20 cellular contexts compared by ENCODE assay signal in genomic region chr21:25441835-25442234, GRCh38.
DNase-seq lines count a peak whose midpoint lies in the region; ATAC-seq and TF ChIP-seq lines count a peak whose summit lies in the region.
"Had no signal": no experiment of that assay in that cellular context is flagged by ENCODE, and none has a peak within 500 bp of the region (broad histone marks: within the 10 kb centered on the region; RNA-seq: fewer than 3 reads in every experiment).

No MANE protein-coding gene starts in this region.

- no peak overlapping the region for H3K9ac ChIP-seq in PC-3 (ENCODE audit: low read length)

- H3K27me3 Mint-ChIP-seq in activated T-cell treated with anti-CD3 and anti-CD28 coated beads, Interleukin-2, amount 50 U/mL, for 24 hours, result no peaks in the 10 kb centered on the region
- H3K27me3 Mint-ChIP-seq: B cell, T-helper 17 cell had no signal

- no peaks in the 10 kb centered on the region for H3K9me2 ChIP-seq in PC-3 (replicated peaks; ENCODE audit: low read length)

- no peak overlapping the region for H3K4me3 ChIP-seq in PC-3 (ENCODE audit: low read length)
- H3K4me3 ChIP-seq: A549, GM12878 had no signal

- H4K20me1 ChIP-seq in PC-3 (ENCODE audit: low read length), result no peaks in the 10 kb centered on the region

- H3K79me2 ChIP-seq in PC-3 (ENCODE audit: low read length), result no peaks in the 10 kb centered on the region

- H3K4me3 Mint-ChIP-seq in activated T-cell treated with anti-CD3 and anti-CD28 coated beads, Interleukin-2, amount 50 U/mL, for 24 hours, result no peak overlapping the region
- H3K4me3 Mint-ChIP-seq: B cell, CD14-positive monocyte, T-helper 17 cell had no signal

- H3K36me3 ChIP-seq in PC-3 (ENCODE audit: low read depth, low read length), result no peaks in the 10 kb centered on the region

- DNase-seq in DMS153 treated with DMSO at 0.1 percent for 48 hours (lab: John Stamatoyannopoulos, UW; ENCODE audit: unreplicated experiment) (peak; percentile 5), NCI-H1930 (lab: John Stamatoyannopoulos, UW) (peak; percentile 24 to 51), OCI-M1 (lab: John Stamatoyannopoulos, UW) (peak; percentile 26), PC-3 (no peak), cortex of kidney (lab: John Stamatoyannopoulos, UW) (no peak)
- no peak for DNase-seq in activated T-cell treated with anti-CD3 and anti-CD28 coated beads, Interleukin-2, amount 50 U/mL, for 24 hours
- DNase-seq: DMS79 treated with DMSO at 0.1 percent for 48 hours, MM.1S, NCI-H1105, NCI-H146, NCI-H2081 treated with DMSO at 0.1 percent for 48 hours, NCI-H69, Right ventricle myocardium superior, SW 1271, T-helper 17 cell had no signal

- H3K4me1 ChIP-seq in PC-3 (ENCODE audit: insufficient read depth, low read length), result no peaks in the 10 kb centered on the region
- H3K4me1 ChIP-seq: A549 had no signal

- no peaks in the 10 kb centered on the region for H3K27me3 ChIP-seq in PC-3 (ENCODE audit: low read length)

- H3F3A ChIP-seq in PC-3 (ENCODE audit: low read length, unreplicated experiment), result no peaks in the 10 kb centered on the region

- H3K36me3 Mint-ChIP-seq in activated T-cell treated with anti-CD3 and anti-CD28 coated beads, Interleukin-2, amount 50 U/mL, for 24 hours (ENCODE audit: low read depth), result peaks cover 19% of the 10 kb centered on the region
- H3K36me3 Mint-ChIP-seq: CD14-positive monocyte had no signal

- peak; percentile 64 for ATAC-seq in GM18868 (IDR thresholded peaks at IDR 0.05; ENCODE audit: unreplicated experiment)
- ATAC-seq in PC-3, result no peak
- ATAC-seq: A549, GM12878, T-helper 17 cell had no signal

- no TSS peak for BruUV-seq in PC-3 (replicated peaks; lab: Mats Ljungman, UMichigan)

- peaks cover 2% of the 10 kb centered on the region for H3K4me1 Mint-ChIP-seq in activated T-cell treated with anti-CD3 and anti-CD28 coated beads, Interleukin-2, amount 50 U/mL, for 24 hours (ENCODE audit: low read depth)
- H3K4me1 Mint-ChIP-seq: CD14-positive monocyte, T-helper 17 cell had no signal

- H3K4me2 ChIP-seq in PC-3 (ENCODE audit: low read length), result no peak overlapping the region
- H3K4me2 ChIP-seq: A549 had no signal

- CTCF ChIA-PET in PC-3 (lab: Charles Lee), result no interaction called here

- H3K27ac ChIP-seq in PC-3 (ENCODE audit: low read length), result no peak overlapping the region
- H3K27ac ChIP-seq: A549 had no signal

- H3K9me3 Mint-ChIP-seq in activated T-cell treated with anti-CD3 and anti-CD28 coated beads, Interleukin-2, amount 50 U/mL, for 24 hours, result no peaks in the 10 kb centered on the region

- H3K27ac Mint-ChIP-seq in activated T-cell treated with anti-CD3 and anti-CD28 coated beads, Interleukin-2, amount 50 U/mL, for 24 hours, result no peak overlapping the region
- H3K27ac Mint-ChIP-seq: B cell, CD14-positive monocyte, T-helper 17 cell had no signal

- POLR2A ChIA-PET in PC-3 (lab: Charles Lee; ENCODE audit: unreplicated experiment), result no interaction called here

- H3K9me3 ChIP-seq in PC-3 (ENCODE audit: low read length), result no peaks in the 10 kb centered on the region
- H3K9me3 ChIP-seq: A549 had no signal

- no peak for TF ChIP-seq CTCF in PC-3 (conservative IDR thresholded peaks at IDR 0.05; ENCODE audit: low read depth, low read length)

- no peak overlapping the region for H2AFZ ChIP-seq in PC-3 (ENCODE audit: low read length)

- intact Hi-C loops in PC-3 (cut with micrococcal nuclease), result no loop called here

Comparison
In these comparisons a context has a peak if more than half of its experiments do, and no peak if none do; other contexts are left out.
1. DNase-seq: peak in DMS153 treated with DMSO at 0.1 percent for 48 hours (single experiment), NCI-H1930 (2 of 2) and OCI-M1 (single experiment); none in PC-3 (single experiment), activated T-cell treated with anti-CD3 and anti-CD28 coated beads, Interleukin-2, amount 50 U/mL, for 24 hours (single experiment) and cortex of kidney (single experiment).